Comparison of ENCODE assay signal across 12 cellular contexts in genomic region chr13:45231722-45232121, GRCh38. TPM values are rescaled to one million over a fixed set of nuclear protein-coding genes. Genes with fewer than 3 reads are reported as not detected.
DNase-seq lines count a peak whose midpoint lies in the region; TF ChIP-seq lines count a peak whose summit lies in the region.
"Had no signal": no experiment of that assay in that cellular context is flagged by ENCODE, and none has a peak within 500 bp of the region (broad histone marks: within the 10 kb centered on the region; RNA-seq: fewer than 3 reads in every experiment).

No MANE protein-coding gene starts in this region.

- H3K27ac Mint-ChIP-seq in H9 (0 out of 7 replicates have a peak overlapping the region, but pooled peaks have one; percentile 14 to 32 (median 31)), progenitor cell of endocrine pancreas (no peak overlapping the region)

- H2AK5ac ChIP-seq in H9 (ENCODE audit: insufficient read length, low read length), result no peak overlapping the region

- H3K27ac ChIP-seq in H9 (ENCODE audit: insufficient read length, low read depth, low read length) (no peak overlapping the region), breast epithelium (no peak overlapping the region)
- H3K27ac ChIP-seq: coronary artery, heart left ventricle, tibial nerve had no signal

- H3K4me3 ChIP-seq in astrocyte of the cerebellum (ENCODE audit: low read depth, low read length) (no peak overlapping the region), breast epithelium (no peak overlapping the region)
- H3K4me3 ChIP-seq: coronary artery, heart left ventricle, tibial nerve had no signal

- no peak overlapping the region for H2BK12ac ChIP-seq in H9 (ENCODE audit: insufficient read length, low read depth, low read length)

- no peak overlapping the region for H3K23ac ChIP-seq in H9 (ENCODE audit: insufficient read length, low read depth, low read length)

- no peak overlapping the region for H3T11ph ChIP-seq in H9 (ENCODE audit: low read length)

- H4K5ac ChIP-seq in H9 (ENCODE audit: insufficient read length, low read depth, low read length), result no peak overlapping the region

- H3K4me1 Mint-ChIP-seq in H9, result 0 out of 4 replicates have a peak, but pooled peaks cover 0 to 3% of the 10 kb centered on the region in 2 experiments
- peaks cover 3% of the 10 kb centered on the region for H3K4me1 Mint-ChIP-seq in progenitor cell of endocrine pancreas (ENCODE audit: low read depth)

- no peak overlapping the region for H4K91ac ChIP-seq in H9 (ENCODE audit: insufficient read length, low read depth, low read length)

- H3K27me3 Mint-ChIP-seq in H9 (ENCODE audit: low read depth) (no peaks in the 10 kb centered on the region), progenitor cell of endocrine pancreas (no peaks in the 10 kb centered on the region)

- no peak overlapping the region for H3K4me3 Mint-ChIP-seq in H9
- no peak overlapping the region for H3K4me3 Mint-ChIP-seq in progenitor cell of endocrine pancreas (ENCODE audit: low read depth)

- H2AFZ ChIP-seq in H9 (ENCODE audit: low read length), result no peak overlapping the region

- H3K9me3 Mint-ChIP-seq in H9, result no peaks in the 10 kb centered on the region
- no peaks in the 10 kb centered on the region for H3K9me3 Mint-ChIP-seq in progenitor cell of endocrine pancreas (ENCODE audit: low read depth)

- no peak overlapping the region for H3K56ac ChIP-seq in H9 (ENCODE audit: insufficient read length, low read depth, low read length)

- H3K4me2 ChIP-seq in H9 (ENCODE audit: insufficient read depth, insufficient read length, low read length), result no peak overlapping the region

- H3K79me1 ChIP-seq in H9 (ENCODE audit: insufficient read depth, low read depth, low read length, poor library complexity, severe bottlenecking), result no peaks in the 10 kb centered on the region

- no peak for TF ChIP-seq POLR2A in breast epithelium (IDR thresholded peaks at IDR 0.05)

- intact Hi-C loops in breast epithelium (cut with DNase I; ENCODE audit: low total_unique reads), result no loop called here

- no peaks in the 10 kb centered on the region for H3K36me3 ChIP-seq in breast epithelium
- H3K36me3 ChIP-seq: heart left ventricle had no signal

- no peak overlapping the region for H3K9ac ChIP-seq in H9 (ENCODE audit: extremely low read depth, insufficient read length, low read length)

- H3K18ac ChIP-seq in H9 (ENCODE audit: insufficient read length, low read depth, low read length), result no peak overlapping the region

- H4K20me1 ChIP-seq in H9 (ENCODE audit: control insufficient read depth, insufficient read depth, insufficient read length), result no peaks in the 10 kb centered on the region

- H3K9me3 ChIP-seq in H9 (ENCODE audit: control insufficient read depth, low read depth, low read length) (no peaks in the 10 kb centered on the region), breast epithelium (no peaks in the 10 kb centered on the region)
- H3K9me3 ChIP-seq: heart left ventricle, tibial nerve had no signal

- no CpG with 5 or more reads among the region's 1 CpG for WGBS in H9 (ENCODE audit: extremely low coverage, insufficient read length, low lambda C conversion rate)

- no peak overlapping the region for H3K4ac ChIP-seq in H9 (ENCODE audit: low read depth, low read length)

- H3K27me3 ChIP-seq in H9 (ENCODE audit: insufficient read depth, low read length) (no peaks in the 10 kb centered on the region), breast epithelium (no peaks in the 10 kb centered on the region)
- H3K27me3 ChIP-seq: heart left ventricle, tibial nerve had no signal

- H2BK5ac ChIP-seq in H9 (ENCODE audit: insufficient read length, low read length), result no peak overlapping the region

- H4K8ac ChIP-seq in H9 (replicated peaks; ENCODE audit: insufficient read length, low read depth, low read length), result no peak overlapping the region

- H2BK20ac ChIP-seq in H9 (ENCODE audit: low read depth, low read length, poor library complexity, severe bottlenecking), result no peak overlapping the region

- H3K36me3 Mint-ChIP-seq in H9 (ENCODE audit: insufficient read depth in 1 of 3, low read depth in 3 of 3), result peaks cover 0 to 3% (median 0%) of the 10 kb centered on the region in 3 experiments; a peak in 1 of 7 replicates
- H3K36me3 Mint-ChIP-seq in progenitor cell of endocrine pancreas (ENCODE audit: insufficient read depth), result peaks cover 5% of the 10 kb centered on the region

- DNase-seq in AG08395 (ENCODE audit: low spot score), result peak; percentile 14
- no peak for DNase-seq in H9
- DNase-seq in astrocyte of the cerebellum (ENCODE audit: low read depth), result peak; percentile 40
- DNase-seq in iris pigment epithelial cell (ENCODE audit: low read depth), result peak; percentile 41
- no peak for DNase-seq in progenitor cell of endocrine pancreas (ENCODE audit: low spot score, unreplicated experiment)
- no peak for DNase-seq in stimulated activated CD4-positive, alpha-beta T cell treated with anti-CD3 and anti-CD28 coated beads, Interleukin-2, amount 100 ng/mL, for 48 hours
- no peak for DNase-seq in breast epithelium (ENCODE audit: low spot score in 2 of 2)
- DNase-seq in RKO (ENCODE audit: low spot score), result no peak
- DNase-seq: heart left ventricle had no signal

- no peak for TF ChIP-seq CTCF in H9 (conservative IDR thresholded peaks at IDR 0.05)
- TF ChIP-seq CTCF in astrocyte of the cerebellum (IDR thresholded peaks at IDR 0.05; ENCODE audit: low read depth, low read length, missing control alignments), result no peak
- no peak for TF ChIP-seq CTCF in progenitor cell of endocrine pancreas (IDR thresholded peaks at IDR 0.05; ENCODE audit: unreplicated experiment)
- no peak for TF ChIP-seq CTCF in breast epithelium (IDR thresholded peaks at IDR 0.05)

- H2BK120ac ChIP-seq in H9 (ENCODE audit: low read depth, low read length, poor library complexity, severe bottlenecking), result no peak overlapping the region

- no peaks in the 10 kb centered on the region for H3K23me2 ChIP-seq in H9 (ENCODE audit: insufficient read length, low read depth, low read length, poor library complexity, severe bottlenecking)

- H2BK15ac ChIP-seq in H9 (ENCODE audit: low read depth, low read length), result no peak overlapping the region

- H3K4me1 ChIP-seq in H9 (ENCODE audit: insufficient read depth, low read length) (no peaks in the 10 kb centered on the region), breast epithelium (no peaks in the 10 kb centered on the region)

- in situ Hi-C loops in astrocyte of the cerebellum (cut with HindIII; ENCODE audit: low sequenced_read_pairs), result no loop called here

- H3K14ac ChIP-seq in H9 (ENCODE audit: insufficient read depth, low read length), result no peak overlapping the region

- no peaks in the 10 kb centered on the region for H3K79me2 ChIP-seq in H9 (ENCODE audit: insufficient read depth, low read length)

RNA-seq across cellular contexts. Expression of gene KCTD4, which starts 30.9 kb away (rescaled TPM):
- not detected in 2 replicates for total RNA-seq in H9 (2021)
- not detected in 2 replicates for total RNA-seq in progenitor cell of endocrine pancreas
- under 1 TPM in 1 of 3 donors, not detected in 2; 0.33 TPM for total RNA-seq in breast epithelium
- total RNA-seq: mononuclear cell had no signal

Comparison
In these comparisons a context has a peak if more than half of its experiments do, and no peak if none do; other contexts are left out.
1. DNase-seq: peak in AG08395 (single experiment), astrocyte of the cerebellum (single experiment) and iris pigment epithelial cell (single experiment); none in H9 (single experiment), progenitor cell of endocrine pancreas (single experiment), stimulated activated CD4-positive, alpha-beta T cell treated with anti-CD3 and anti-CD28 coated beads, Interleukin-2, amount 100 ng/mL, for 48 hours (0 of 2), breast epithelium (0 of 2) and RKO (single experiment).